In the genomic region with DNA sequence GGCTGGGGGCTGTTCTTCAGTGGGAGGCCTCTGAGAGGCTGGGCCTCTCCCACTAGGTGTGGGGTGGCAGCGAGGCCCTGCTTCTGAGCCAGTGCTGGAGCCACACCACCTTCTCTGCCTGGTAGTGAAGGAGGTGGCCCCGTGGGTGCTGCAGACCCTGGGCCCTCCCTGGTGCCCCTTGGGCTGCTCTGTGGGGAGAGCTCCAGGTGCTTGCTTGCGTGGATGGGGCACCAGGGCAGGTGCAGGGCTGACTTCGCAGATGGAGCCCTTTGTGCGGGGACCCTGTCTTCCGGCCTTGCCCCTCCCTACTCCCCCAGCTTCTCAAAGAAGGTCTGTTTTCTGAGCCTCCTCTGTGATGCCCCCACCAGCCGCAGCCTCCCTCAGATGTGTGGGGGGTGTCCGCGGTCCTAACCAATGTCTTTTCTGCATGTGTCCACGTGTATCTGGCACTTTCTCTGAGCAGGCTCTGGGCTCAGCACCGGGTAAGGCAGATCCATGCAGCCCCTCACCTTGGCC, we compare ENCODE assay signal across 36 cellular contexts. TPM values are rescaled to one million over a fixed set of nuclear protein-coding genes. Genes with fewer than 3 reads are reported as not detected.
DNase-seq lines count a peak whose midpoint lies in the region; ATAC-seq and TF ChIP-seq lines count a peak whose summit lies in the region.
"Had no signal": no experiment of that assay in that cellular context is flagged by ENCODE, and none has a peak within 500 bp of the region (broad histone marks: within the 10 kb centered on the region; RNA-seq: fewer than 3 reads in every experiment).

No MANE protein-coding gene starts in this region.

- ATAC-seq in Right ventricle myocardium inferior, result no peak
- ATAC-seq in heart right ventricle, result no peak
- ATAC-seq in RWPE2 (ENCODE audit: low read depth), result no peak
- ATAC-seq in upper lobe of left lung (ENCODE audit: low FRiP score in 2 of 2), result no peak
- no peak for ATAC-seq in HG03571 (IDR thresholded peaks at IDR 0.05; ENCODE audit: unreplicated experiment)
- ATAC-seq in HG03139 (IDR thresholded peaks at IDR 0.05; ENCODE audit: unreplicated experiment), result no peak
- no peak for ATAC-seq in HG03135 (IDR thresholded peaks at IDR 0.05; ENCODE audit: unreplicated experiment)
- ATAC-seq: A549; activated CD4-positive, alpha-beta T cell treated with anti-CD3 and anti-CD28 coated beads for 36 hours; activated CD8-positive, alpha-beta T cell treated with anti-CD3 and anti-CD28 coated beads, Interleukin-2, amount 10 ng/mL, durations not matched to agents 7 days and 5 days; K562; Panc1 had no signal

- intact Hi-C loops in Right ventricle myocardium inferior (cut with DNase I) (no loop called here), heart right ventricle (cut with DNase I) (no loop called here)

- no peak for TF ChIP-seq POLR2A in upper lobe of left lung (IDR thresholded peaks at IDR 0.05)

- TF ChIP-seq CTCF in heart right ventricle (IDR thresholded peaks at IDR 0.05) (no peak), RWPE2 (IDR thresholded peaks at IDR 0.05; ENCODE audit: poor library complexity, severe bottlenecking) (no peak), upper lobe of left lung (IDR thresholded peaks at IDR 0.05) (no peak)

- no peaks in the 10 kb centered on the region for H3K36me3 ChIP-seq in heart right ventricle
- H3K36me3 ChIP-seq in RWPE2 (ENCODE audit: low read depth), result no peaks in the 10 kb centered on the region
- no peaks in the 10 kb centered on the region for H3K36me3 ChIP-seq in upper lobe of left lung

- peaks cover 0 to 29% (median 7%) of the 10 kb centered on the region in 7 donors for H3K27me3 ChIP-seq in heart right ventricle
- no peaks in the 10 kb centered on the region for H3K27me3 ChIP-seq in RWPE2 (ENCODE audit: insufficient read depth, poor library complexity, severe bottlenecking)
- H3K27me3 ChIP-seq in upper lobe of left lung, result no peaks in the 10 kb centered on the region

- peaks cover 0 to 18% (median 0%) of the 10 kb centered on the region in 11 donors for H3K9me3 ChIP-seq in heart right ventricle
- H3K9me3 ChIP-seq in RWPE2 (ENCODE audit: severe bottlenecking), result no peaks in the 10 kb centered on the region
- H3K9me3 ChIP-seq in upper lobe of left lung, result peaks cover 0 to 11% (median 0%) of the 10 kb centered on the region in 4 donors

- H3K27ac ChIP-seq in heart right ventricle (no peak overlapping the region), RWPE2 (ENCODE audit: poor library complexity, severe bottlenecking) (no peak overlapping the region), upper lobe of left lung (no peak overlapping the region)
- H3K27ac ChIP-seq: A549, GM23248, skin epidermis had no signal

- no peak for TF ChIP-seq EP300 in upper lobe of left lung (IDR thresholded peaks at IDR 0.05)

- H3K4me1 ChIP-seq in heart right ventricle (no peaks in the 10 kb centered on the region), RWPE2 (ENCODE audit: insufficient read depth, poor library complexity, severe bottlenecking) (peaks cover 7% of the 10 kb centered on the region), upper lobe of left lung (no peaks in the 10 kb centered on the region)
- H3K4me1 ChIP-seq: A549 had no signal

- H3K4me3 ChIP-seq in heart right ventricle (no peak overlapping the region), RWPE2 (ENCODE audit: severe bottlenecking) (no peak overlapping the region), upper lobe of left lung (no peak overlapping the region)
- H3K4me3 ChIP-seq: A549, GM23248, K562, skin epidermis had no signal

- peak; percentile 43 for DNase-seq in Right ventricle myocardium inferior (ENCODE audit: missing footprints)
- DNase-seq in heart right ventricle, result no peak
- peak; percentile 78 for DNase-seq in RWPE2 (ENCODE audit: low spot score)
- DNase-seq in mesenteric fat pad (ENCODE audit: low spot score), result peak; percentile 75
- DNase-seq in upper lobe of left lung, result peak; percentile 10 to 53
- DNase-seq: activated CD4-positive, alpha-beta T cell treated with anti-CD3 and anti-CD28 coated beads for 36 hours; activated CD8-positive, alpha-beta T cell treated with anti-CD3 and anti-CD28 coated beads, Interleukin-2, amount 10 ng/mL, durations not matched to agents 7 days and 5 days; activated naive CD8-positive, alpha-beta T cell treated with anti-CD3 and anti-CD28 coated beads for 36 hours; activated T-cell treated with anti-CD3 and anti-CD28 coated beads for 4 hours; CD4-positive, alpha-beta memory T cell; effector CD4-positive, alpha-beta T cell; GM23248; immature natural killer cell; mesendoderm; NCI-H1930; NCI-H2227 treated with DMSO at 0.1 percent for 48 hours; occipital lobe; SIG-M5; stimulated activated naive CD4-positive, alpha-beta T cell; SW 1271 had no signal

- 74 to 80% methylated on average over 11 of the region's 11 CpGs for WGBS in heart right ventricle, 2 donors
- WGBS in upper lobe of left lung, 2 donors, result 86% methylated on average over 6 to 11 of the region's 11 CpGs

RNA-seq across cellular contexts. Expression of a gene that starts 17.3 kb away (rescaled TPM):
- total RNA-seq in Right ventricle myocardium inferior, result 0.16 TPM
- under 1 TPM in 9 of 10 donors, not detected in 1; 0.05 to 0.35 (median 0.11) TPM for total RNA-seq in heart right ventricle
- polyA plus RNA-seq in heart right ventricle, result under 1 TPM; 0.01 to 0.15 TPM
- total RNA-seq in mesenteric fat pad, result not detected
- 1 to 10 TPM in 1 of 6 donors, under 1 TPM in 1, not detected in 4; 0.09 to 3.1 TPM for total RNA-seq in upper lobe of left lung
- total RNA-seq: activated CD8-positive, alpha-beta T cell treated with anti-CD3 and anti-CD28 coated beads, Interleukin-2, amount 10 ng/mL, durations not matched to agents 7 days and 5 days; activated T-helper 2 cell treated with anti-CD3 and anti-CD28 coated beads, Interferon-gamma antibody, Interleukin-2, Interleukin-4, amounts not matched to agents 10 μg/mL and 5 μg/mL and 100 μg/mL, durations not matched to agents 14 hours and 24 hours and 36 hours; bronchial epithelial cell; CD4-positive, alpha-beta memory T cell; Daoy; GM23248; HT1080; MCF 10A; myocyte; pulmonary artery endothelial cell had no signal
- polyA plus RNA-seq: CD4-positive, alpha-beta memory T cell; GM23248; immature natural killer cell had no signal

RNA-seq across cellular contexts. Expression of a gene that starts 39.6 kb away (rescaled TPM):
- total RNA-seq in Right ventricle myocardium inferior (not detected), heart right ventricle (not detected), mesenteric fat pad (not detected), upper lobe of left lung (not detected)
- not detected for polyA plus RNA-seq in heart right ventricle
- total RNA-seq: activated CD4-positive, alpha-beta T cell treated with anti-CD3 and anti-CD28 coated beads for 36 hours; activated CD8-positive, alpha-beta T cell treated with anti-CD3 and anti-CD28 coated beads, Interleukin-2, amount 10 ng/mL, durations not matched to agents 7 days and 5 days; activated naive CD8-positive, alpha-beta T cell treated with anti-CD3 and anti-CD28 coated beads for 36 hours; activated T-helper 2 cell treated with anti-CD3 and anti-CD28 coated beads, Interferon-gamma antibody, Interleukin-2, Interleukin-4, amounts not matched to agents 10 μg/mL and 5 μg/mL and 100 μg/mL, durations not matched to agents 14 hours and 24 hours and 36 hours; B cell; bronchial epithelial cell; CD4-positive, alpha-beta memory T cell; Daoy; GM23248; HT1080; K562; MCF 10A; myocyte; occipital lobe; pulmonary artery endothelial cell; ureter had no signal
- polyA plus RNA-seq: A549; CD4-positive, alpha-beta memory T cell; GM23248; immature natural killer cell; K562 had no signal

Comparison
In these comparisons a context has a peak if more than half of its experiments do, and no peak if none do; other contexts are left out.
1. DNase-seq: peak in Right ventricle myocardium inferior (single experiment), RWPE2 (single experiment), mesenteric fat pad (single experiment) and upper lobe of left lung (2 of 2); none in heart right ventricle (0 of 2).